In the genomic region with DNA sequence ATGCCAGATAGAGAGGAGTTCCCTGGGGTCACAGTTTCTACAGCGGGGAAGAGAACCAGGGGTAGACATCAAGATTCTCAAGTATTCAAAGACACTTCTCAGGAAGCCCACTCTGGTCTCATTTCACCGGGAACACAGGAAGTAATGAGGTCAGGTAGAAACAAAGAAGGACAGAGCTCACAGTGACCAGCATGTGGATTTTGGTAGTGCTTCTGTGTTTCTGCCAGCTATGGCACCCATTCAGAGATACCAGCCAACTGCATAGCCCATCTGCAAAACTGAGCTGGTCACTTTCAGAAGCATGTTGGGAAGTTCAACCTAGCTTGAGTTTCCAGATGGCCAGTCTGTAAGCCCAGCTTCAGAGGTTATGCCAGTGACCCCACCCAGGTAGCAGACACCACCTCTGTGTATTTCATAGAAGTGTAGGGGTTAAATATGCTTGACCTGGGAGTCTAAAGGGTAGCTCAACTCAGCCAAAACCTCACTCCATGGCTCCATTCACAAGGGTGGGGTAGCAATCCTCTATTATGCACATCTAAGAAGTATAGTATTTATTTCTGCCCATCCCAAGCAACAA, we compare ENCODE assay signal across 25 cellular contexts. TPM values are rescaled to one million over a fixed set of nuclear protein-coding genes. Genes with fewer than 3 reads are reported as not detected.
"Had no signal": no experiment of that assay in that cellular context is flagged by ENCODE, and none has a peak within 500 bp of the region (broad histone marks: within the 10 kb centered on the region; RNA-seq: fewer than 3 reads in every experiment).

No MANE protein-coding gene starts in this region.

- H3K4me1 ChIP-seq: esophagus muscularis mucosa, foreskin keratinocyte, gastroesophageal sphincter, left lung, lower lobe of right lung had no signal

- H3K4me3 ChIP-seq: coronary artery, dorsolateral prefrontal cortex, esophagus muscularis mucosa, gastroesophageal sphincter, heart left ventricle, hepatocyte, left lung, lower lobe of right lung had no signal

- DNase-seq: dermis blood vessel endothelial cell; dorsolateral prefrontal cortex; effector CD4-positive, alpha-beta T cell; effector memory CD4-positive, alpha-beta T cell; foreskin keratinocyte; heart left ventricle; hypothalamus; immature natural killer cell; islet precursor cell; kidney; kidney glomerular epithelial cell; left colon; left lung; left ventricle myocardium superior; lower lobe of right lung; mammary epithelial cell; mesendoderm; midbrain; naive thymus-derived CD4-positive, alpha-beta T cell had no signal

- H3K27ac Mint-ChIP-seq: memory B cell; naive thymus-derived CD4-positive, alpha-beta T cell had no signal

- ATAC-seq: foreskin keratinocyte; gastroesophageal sphincter; left colon; left lung; lower lobe of right lung; naive thymus-derived CD4-positive, alpha-beta T cell had no signal

- H3K27ac ChIP-seq: coronary artery, dorsolateral prefrontal cortex, esophagus muscularis mucosa, foreskin keratinocyte, gastroesophageal sphincter, hepatocyte, left lung, lower lobe of right lung had no signal

- H3K4me3 Mint-ChIP-seq: immature natural killer cell; memory B cell; naive thymus-derived CD4-positive, alpha-beta T cell had no signal

- H3K27me3 ChIP-seq: dorsolateral prefrontal cortex, esophagus muscularis mucosa, foreskin keratinocyte, gastroesophageal sphincter, heart left ventricle, hepatocyte, left lung had no signal

- H3K4me1 Mint-ChIP-seq: memory B cell had no signal

RNA-seq across cellular contexts. Expression of gene A2M, which starts 34.0 kb away (rescaled TPM):
- total RNA-seq: foreskin keratinocyte, mononuclear cell had no signal
